In genomic region chr1:200180821-200181220, GRCh38 we compare ENCODE assay signal across 13 cellular contexts.
DNase-seq lines count a peak whose midpoint lies in the region; ATAC-seq and TF ChIP-seq lines count a peak whose summit lies in the region.
"Had no signal": no experiment of that assay in that cellular context is flagged by ENCODE, and none has a peak within 500 bp of the region (broad histone marks: within the 10 kb centered on the region; RNA-seq: fewer than 3 reads in every experiment).

No MANE protein-coding gene starts in this region.

- no peak overlapping the region for H3K4me3 ChIP-seq in astrocyte of the spinal cord (ENCODE audit: low read depth, low read length)
- H3K4me3 ChIP-seq: dorsolateral prefrontal cortex had no signal

- in situ Hi-C loops in astrocyte of the spinal cord (cut with HindIII; ENCODE audit: low sequenced_read_pairs), result no loop called here

- peak; percentile 80 for DNase-seq in AG09319 (ENCODE audit: extremely low read depth, low read depth)
- DNase-seq in HT1080 (ENCODE audit: low read depth), result peak; percentile 68
- DNase-seq in astrocyte of the spinal cord (ENCODE audit: low read depth, low spot score), result peak; percentile 38
- DNase-seq in left colon, result no peak
- DNase-seq in activated CD8-positive, alpha-beta memory T cell treated with anti-CD3 and anti-CD28 coated beads, Interleukin-2, amount 50 U/mL, for 48 hours, result no peak
- no peak for DNase-seq in NCI-H524 (lab: John Stamatoyannopoulos, UW)
- DNase-seq: CD4-positive, alpha-beta T cell; H7; islet precursor cell; NCI-H2081 had no signal

- TF ChIP-seq CTCF in AG09319 (IDR thresholded peaks at IDR 0.05; ENCODE audit: low read depth, low read length) (peak; percentile 42), astrocyte of the spinal cord (IDR thresholded peaks at IDR 0.05; ENCODE audit: low read depth, low read length) (no peak)

- ATAC-seq in left colon (peak; percentile 49), GM18861 (IDR thresholded peaks at IDR 0.05; ENCODE audit: unreplicated experiment) (no peak), GM21528 (IDR thresholded peaks at IDR 0.05; ENCODE audit: low FRiP score, unreplicated experiment) (no peak)

- intact Hi-C loops in left colon (cut with DNase I, micrococcal nuclease), result no loop called here

Comparison
In these comparisons a context has a peak if more than half of its experiments do, and no peak if none do; other contexts are left out.
1. DNase-seq: peak in AG09319 (single experiment), HT1080 (single experiment) and astrocyte of the spinal cord (single experiment); none in left colon (0 of 2), activated CD8-positive, alpha-beta memory T cell treated with anti-CD3 and anti-CD28 coated beads, Interleukin-2, amount 50 U/mL, for 48 hours (single experiment) and NCI-H524 (0 of 2).